8 cellular contexts compared by ENCODE assay signal in the genomic region with DNA sequence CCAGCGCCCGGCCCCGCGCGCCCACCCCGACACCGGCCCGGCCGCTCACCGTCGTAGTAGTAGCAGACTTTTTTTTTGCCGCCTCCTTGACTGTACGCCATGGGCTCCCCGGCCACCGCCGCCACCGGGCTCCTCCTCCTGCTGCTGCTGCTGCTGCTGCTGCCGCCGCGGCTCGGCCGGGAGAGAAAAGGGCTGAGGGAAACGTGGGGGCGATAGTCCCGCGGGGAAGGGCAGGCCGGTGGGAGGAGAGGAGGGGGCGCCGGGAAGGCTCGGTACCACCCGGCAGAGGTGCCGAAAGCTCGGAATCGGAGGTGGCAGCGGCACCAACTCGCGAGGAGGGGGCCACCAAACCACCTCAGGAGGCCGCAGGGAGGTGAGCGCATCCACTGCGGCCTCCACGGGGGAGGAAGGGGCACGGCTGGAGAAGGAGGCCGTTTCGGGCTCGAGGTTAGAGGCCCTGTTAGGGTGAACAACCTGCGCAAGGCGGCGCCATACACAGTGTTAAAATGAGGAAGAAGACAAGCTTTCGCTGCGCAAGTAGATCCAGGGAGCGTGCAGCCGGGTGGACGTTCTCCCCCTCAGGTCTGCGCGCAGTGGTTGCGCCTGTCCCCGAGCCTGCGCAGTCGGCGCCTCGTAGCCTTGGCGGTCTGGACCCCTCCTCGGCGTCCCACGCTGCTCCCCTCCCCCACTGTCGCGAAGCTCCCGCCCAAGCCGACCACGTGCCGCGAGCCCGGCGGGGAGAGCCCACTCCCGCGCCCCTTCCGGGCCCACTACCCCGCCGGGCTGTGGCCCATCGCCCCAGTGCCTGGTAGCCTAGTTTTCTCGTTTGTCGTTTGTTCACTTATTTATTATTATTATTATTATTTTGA. TPM values are rescaled to one million over a fixed set of nuclear protein-coding genes. Genes with fewer than 3 reads are reported as not detected.
DNase-seq lines count a peak whose midpoint lies in the region; ATAC-seq and TF ChIP-seq lines count a peak whose summit lies in the region.

A gene (minus strand): TSS at position 341 of the 869 bp plus-strand sequence. CDS start 240 bp downstream, at position 101.

- H3K9me3 ChIP-seq in HUES6 (ENCODE audit: control insufficient read depth, insufficient read depth, low read depth, low read length) (no peaks in the 10 kb centered on the region), PC-3 (ENCODE audit: low read length) (no peaks in the 10 kb centered on the region), mucosa of stomach (ENCODE audit: control insufficient read depth, low read length) (no peaks in the 10 kb centered on the region)

- H3K27me3 ChIP-seq in HUES6 (ENCODE audit: control insufficient read depth, insufficient read depth, low read length) (no peaks in the 10 kb centered on the region), PC-3 (ENCODE audit: low read length) (no peaks in the 10 kb centered on the region), mucosa of stomach (ENCODE audit: control insufficient read depth, insufficient read depth, low read length) (no peaks in the 10 kb centered on the region)

- no peaks in the 10 kb centered on the region; the same call in 1 of the 2 replicates for H3K36me3 ChIP-seq in HUES6 (ENCODE audit: control insufficient read depth, insufficient read depth, low read length)
- no peaks in the 10 kb centered on the region for H3K36me3 ChIP-seq in PC-3 (ENCODE audit: low read depth, low read length)
- no peaks in the 10 kb centered on the region for H3K36me3 ChIP-seq in mucosa of stomach (ENCODE audit: control insufficient read depth, insufficient read depth, low read length)

- peaks cover 20% of the 10 kb centered on the region for H3K4me1 ChIP-seq in HUES6 (ENCODE audit: control insufficient read depth, insufficient read depth, low read length)
- H3K4me1 ChIP-seq in PC-3 (ENCODE audit: insufficient read depth, low read length), result peaks cover 9% of the 10 kb centered on the region
- H3K4me1 ChIP-seq in mucosa of stomach (ENCODE audit: control insufficient read depth, insufficient read depth, low read length), result peaks cover 14% of the 10 kb centered on the region

- H3K4me2 ChIP-seq in PC-3 (ENCODE audit: low read length), result peak within 1 kb of the TSS; percentile 94

- H3K4me3 ChIP-seq in HUES6 (ENCODE audit: low read depth, low read length) (peak within 1 kb of the TSS; percentile 99), PC-3 (ENCODE audit: low read length) (peak within 1 kb of the TSS; percentile 99), mucosa of stomach (ENCODE audit: low read length) (peak within 1 kb of the TSS; percentile 26)

- peaks cover 36% of the 10 kb centered on the region for H4K20me1 ChIP-seq in PC-3 (ENCODE audit: low read length)

- BruUV-seq in PC-3 (replicated peaks; lab: Mats Ljungman, UMichigan), result no TSS peak

- no peak for TF ChIP-seq CTCF in PC-3 (conservative IDR thresholded peaks at IDR 0.05; ENCODE audit: low read depth, low read length)

- CTCF ChIA-PET in PC-3 (lab: Charles Lee), result no interaction called here

- H3K9ac ChIP-seq in HUES6 (ENCODE audit: low read length), result peak within 1 kb of the TSS; percentile 97
- peak within 1 kb of the TSS; percentile 91 for H3K9ac ChIP-seq in PC-3 (ENCODE audit: low read length)
- H3K9ac ChIP-seq in mucosa of stomach (ENCODE audit: low read length), result peak within 1 kb of the TSS; percentile 70

- DNase-seq in DMS 273 treated with DMSO at 0.1 percent for 48 hours (lab: John Stamatoyannopoulos, UW), result peak; percentile 71
- DNase-seq in PC-3, result peak; percentile 68
- peak; percentile 89 for DNase-seq in activated T-cell treated with anti-CD3 and anti-CD28 coated beads, Interleukin-2, amount 50 U/mL, for 1 hour
- peak; percentile 93 for DNase-seq in erythroblast (lab: John Stamatoyannopoulos, UW)
- peak; percentile 79 for DNase-seq in stimulated activated CD8-positive, alpha-beta memory T cell treated with anti-CD3 and anti-CD28 coated beads, Interleukin-7, amount 100 ng/mL, for 24 hours (ENCODE audit: low read depth)

- H3K27ac ChIP-seq in HUES6 (ENCODE audit: low read depth, low read length), result peak within 1 kb of the TSS; percentile 93
- peak within 1 kb of the TSS; percentile 56 for H3K27ac ChIP-seq in PC-3 (ENCODE audit: low read length)

- peaks cover 50% of the 10 kb centered on the region for H3K79me2 ChIP-seq in PC-3 (ENCODE audit: low read length)

- ATAC-seq in GM21423 (IDR thresholded peaks at IDR 0.05; ENCODE audit: unreplicated experiment), result peak; percentile 81
- peak; percentile 76 for ATAC-seq in PC-3

- H3K9me2 ChIP-seq in PC-3 (replicated peaks; ENCODE audit: low read length), result no peaks in the 10 kb centered on the region

- TF ChIP-seq POLR2A in erythroblast (IDR thresholded peaks at IDR 0.05; ENCODE audit: low read length), result peak; percentile 79

- POLR2A ChIA-PET in PC-3 (lab: Charles Lee; ENCODE audit: unreplicated experiment), result interaction anchor here (0.6 to 0.7 kb wide), 2 partner anchors 24 to 270 kb away, joined by 3 to 5 read pairs; no protein-coding TSS in a partner anchor

- intact Hi-C loops in PC-3 (cut with micrococcal nuclease), result no loop called here

- no peaks in the 10 kb centered on the region for H3F3A ChIP-seq in PC-3 (ENCODE audit: low read length, unreplicated experiment)

- peak within 1 kb of the TSS; percentile 97 for H2AFZ ChIP-seq in PC-3 (ENCODE audit: low read length)

RNA-seq across cellular contexts. Expression of the gene that starts here (rescaled TPM):
- total RNA-seq in PC-3 (2014; rRNA removed), result 55.3 and 66.1 TPM in 2 replicates

Comparison
In these comparisons a context has a peak if more than half of its experiments do, and no peak if none do; other contexts are left out.
1. Peak in every context shown above with its lines: DNase-seq, ATAC-seq, H3K4me3 ChIP-seq and H3K27ac ChIP-seq.
2. H3K4me3 ChIP-seq: peak in every context shown above with its lines; median percentile 99 in HUES6; 99 in PC-3; 26 in mucosa of stomach.